ENCODE assay signal across 21 cellular contexts in genomic region chr18:3947383-3947782, GRCh38.
"Had no signal": no experiment of that assay in that cellular context is flagged by ENCODE, and none has a peak within 500 bp of the region (broad histone marks: within the 10 kb centered on the region; RNA-seq: fewer than 3 reads in every experiment).

No MANE protein-coding gene starts in this region.

- H3K27ac ChIP-seq: PC-9, Peyer's patch, SJCRH30 had no signal

- ATAC-seq: Right ventricle myocardium inferior, SK-N-SH treated with all-trans-retinoic acid at 6 μM for 48 hours had no signal

- H3K36me3 ChIP-seq: Peyer's patch, SJCRH30 had no signal

- H2AFZ ChIP-seq: PC-9 had no signal

- H3K9me3 ChIP-seq: Peyer's patch, SJCRH30 had no signal

- H3K4me1 ChIP-seq: Peyer's patch, SJCRH30 had no signal

- H3K4me2 ChIP-seq: PC-9 had no signal

- H3K27me3 ChIP-seq: Peyer's patch, SJCRH30 had no signal

- DNase-seq: KBM-7, MV-4-11, NCI-H1048, NCI-H1105, NCI-H1417, NCI-H1436 treated with DMSO at 0.1 percent for 48 hours, NCI-H1694, NCI-H187 treated with DMSO at 0.1 percent for 48 hours, NCI-H2029 treated with DMSO at 0.1 percent for 48 hours, NCI-H2171 treated with DMSO at 0.1 percent for 48 hours, NCI-H510A, NCI-H524 treated with DMSO at 0.1 percent for 48 hours, NCI-H69, NCI-H774, PC-9, Peyer's patch, SHP77 treated with DMSO at 0.1 percent for 48 hours, SJCRH30, T-helper 1 cell had no signal

- H3K4me3 ChIP-seq: PC-9, Peyer's patch, SJCRH30 had no signal
